ENCODE assay signal across 24 cellular contexts in genomic region chr9:110997847-110998246, GRCh38. TPM values are rescaled to one million over a fixed set of nuclear protein-coding genes. Genes with fewer than 3 reads are reported as not detected.
A peak's percentile ranks its signal among the peaks of the same experiment; 100 is the strongest.
DNase-seq lines count a peak whose midpoint lies in the region; ATAC-seq, FAIRE-seq and TF ChIP-seq lines count a peak whose summit lies in the region.
"Had no signal": no experiment of that assay in that cellular context is flagged by ENCODE, and none has a peak within 500 bp of the region (broad histone marks: within the 10 kb centered on the region; RNA-seq: fewer than 3 reads in every experiment).

No MANE protein-coding gene starts in this region.

- no peak overlapping the region for H2BK12ac ChIP-seq in H9 (ENCODE audit: insufficient read length, low read depth, low read length)

- 0 out of 2 replicates have a peak, but pooled peaks cover 4% of the 10 kb centered on the region for H3K36me3 ChIP-seq in GM23248 (ENCODE audit: low read depth)
- H3K36me3 ChIP-seq in astrocyte (ENCODE audit: insufficient read depth, low read length) = no peaks in the 10 kb centered on the region
- H3K36me3 ChIP-seq in suprapubic skin = no peaks in the 10 kb centered on the region
- H3K36me3 ChIP-seq: tibial artery, WERI-Rb-1 had no signal

- no peaks in the 10 kb centered on the region for H3K9me3 Mint-ChIP-seq in astrocyte (ENCODE audit: unreplicated experiment)
- H3K9me3 Mint-ChIP-seq in H9 = no peaks in the 10 kb centered on the region
- H3K9me3 Mint-ChIP-seq: activated CD4-positive, alpha-beta T cell treated with anti-CD3 and anti-CD28 coated beads, Interleukin-2, amount 10 ng/mL, durations not matched to agents 7 days and 5 days had no signal

- no peak overlapping the region for H3K4ac ChIP-seq in H9 (ENCODE audit: low read depth, low read length)

- H3K14ac ChIP-seq in H9 (ENCODE audit: insufficient read depth, low read length) = no peak overlapping the region

- TF ChIP-seq CTCF in astrocyte (IDR thresholded peaks at IDR 0.05; ENCODE audit: insufficient read depth, low read depth, low read length) (no peak), suprapubic skin (IDR thresholded peaks at IDR 0.05) (no peak), H9 (conservative IDR thresholded peaks at IDR 0.05) (no peak)

- H4K91ac ChIP-seq in H9 (ENCODE audit: insufficient read length, low read depth, low read length) = no peak overlapping the region

- H3K9ac ChIP-seq in GM23248 (peak overlapping the region; percentile 13; the same call in 1 of the 2 replicates), astrocyte (ENCODE audit: low read length) (no peak overlapping the region), H9 (ENCODE audit: extremely low read depth, insufficient read length, low read length) (no peak overlapping the region)

- H3K23ac ChIP-seq in H9 (ENCODE audit: insufficient read length, low read depth, low read length) = no peak overlapping the region

- peak overlapping the region; percentile 37 for H3K4me2 ChIP-seq in GM23248 (ENCODE audit: unreplicated experiment)
- no peak overlapping the region for H3K4me2 ChIP-seq in astrocyte (ENCODE audit: low read length)
- H3K4me2 ChIP-seq in H9 (ENCODE audit: insufficient read depth, insufficient read length, low read length) = no peak overlapping the region

- no peak overlapping the region for H2AFZ ChIP-seq in GM23248
- H2AFZ ChIP-seq in astrocyte (ENCODE audit: low read depth, low read length) = no peak overlapping the region
- no peak overlapping the region for H2AFZ ChIP-seq in H9 (ENCODE audit: low read length)

- FAIRE-seq in astrocyte (lab: Jason Lieb, UNC) = no peak
- FAIRE-seq: colon, D721Med had no signal

- H3K23me2 ChIP-seq in H9 (ENCODE audit: insufficient read length, low read depth, low read length, poor library complexity, severe bottlenecking) = no peaks in the 10 kb centered on the region

- H3K9me3 ChIP-seq in GM23248 (ENCODE audit: low read depth) (no peaks in the 10 kb centered on the region), astrocyte (ENCODE audit: insufficient read depth, low read depth, low read length) (no peaks in the 10 kb centered on the region), suprapubic skin (no peaks in the 10 kb centered on the region), H9 (ENCODE audit: control insufficient read depth, low read depth, low read length) (no peaks in the 10 kb centered on the region)
- H3K9me3 ChIP-seq: tibial artery had no signal

- no peak overlapping the region for H2AK5ac ChIP-seq in H9 (ENCODE audit: insufficient read length, low read length)

- H3K79me1 ChIP-seq in H9 (ENCODE audit: insufficient read depth, low read depth, low read length, poor library complexity, severe bottlenecking) = no peaks in the 10 kb centered on the region

- H3K79me2 ChIP-seq in GM23248 (ENCODE audit: insufficient read depth) = peaks cover 99% of the 10 kb centered on the region
- peaks cover 15% of the 10 kb centered on the region for H3K79me2 ChIP-seq in astrocyte (ENCODE audit: insufficient read depth, low read length)
- H3K79me2 ChIP-seq in H9 (ENCODE audit: insufficient read depth, low read length) = no peaks in the 10 kb centered on the region

- no peak for ATAC-seq in HG02798 (IDR thresholded peaks at IDR 0.05; ENCODE audit: poor library complexity, unreplicated experiment)
- ATAC-seq: stimulated activated effector memory CD8-positive, alpha-beta T cell treated with anti-CD3 and anti-CD28 coated beads, Interleukin-12 subunit alpha, Interleukin-12 subunit beta, amount 100 ng/mL, for 72 hours had no signal

- H2BK120ac ChIP-seq in H9 (ENCODE audit: low read depth, low read length, poor library complexity, severe bottlenecking) = no peak overlapping the region

- H3K27ac ChIP-seq in GM23248 = peak overlapping the region; percentile 64
- no peak overlapping the region for H3K27ac ChIP-seq in astrocyte (ENCODE audit: low read depth, low read length)
- H3K27ac ChIP-seq in suprapubic skin = peak overlapping the region; percentile 68
- H3K27ac ChIP-seq in H9 (ENCODE audit: insufficient read length, low read depth, low read length) = no peak overlapping the region
- H3K27ac ChIP-seq: WERI-Rb-1 had no signal

- in situ Hi-C loops in GM23248 (cut with MboI) = no loop called here

- no peak overlapping the region for H3K56ac ChIP-seq in H9 (ENCODE audit: insufficient read length, low read depth, low read length)

- H3K4me3 ChIP-seq in GM23248 (no peak overlapping the region), astrocyte (ENCODE audit: insufficient read depth, low read depth, low read length) (no peak overlapping the region), suprapubic skin (no peak overlapping the region)
- H3K4me3 ChIP-seq: skin epidermis, tibial artery had no signal

- no peak overlapping the region for H2BK15ac ChIP-seq in H9 (ENCODE audit: low read depth, low read length)

- H3K4me1 ChIP-seq in GM23248 (ENCODE audit: insufficient read depth) = peaks cover 60% of the 10 kb centered on the region
- no peaks in the 10 kb centered on the region for H3K4me1 ChIP-seq in astrocyte (ENCODE audit: insufficient read depth, low read length)
- peaks cover 37% of the 10 kb centered on the region for H3K4me1 ChIP-seq in suprapubic skin
- no peaks in the 10 kb centered on the region for H3K4me1 ChIP-seq in H9 (ENCODE audit: insufficient read depth, low read length)

- H3T11ph ChIP-seq in H9 (ENCODE audit: low read length) = no peak overlapping the region

- no peak overlapping the region for H3K18ac ChIP-seq in H9 (ENCODE audit: insufficient read length, low read depth, low read length)

- H3K27me3 Mint-ChIP-seq in astrocyte (ENCODE audit: low read depth, unreplicated experiment) (no peaks in the 10 kb centered on the region), H9 (ENCODE audit: low read depth) (no peaks in the 10 kb centered on the region)
- H3K27me3 Mint-ChIP-seq: activated CD4-positive, alpha-beta T cell treated with anti-CD3 and anti-CD28 coated beads, Interleukin-2, amount 10 ng/mL, durations not matched to agents 7 days and 5 days had no signal

- DNase-seq in GM23248 (peak; percentile 88), astrocyte (ENCODE audit: low read depth) (peak; percentile 18), fibroblast of the conjunctiva (ENCODE audit: low read depth) (peak; percentile 61), suprapubic skin (ENCODE audit: low spot score in 2 of 2) (no peak), H9 (no peak), D341Med (ENCODE audit: low spot score) (no peak)
- no peak for DNase-seq in central memory CD4-positive, alpha-beta T cell
- DNase-seq: activated CD4-positive, alpha-beta T cell treated with anti-CD3 and anti-CD28 coated beads, Interleukin-2, amount 10 ng/mL, durations not matched to agents 7 days and 5 days; C1 segment of cervical spinal cord; immature natural killer cell; KG1; NCI-H1694 treated with DMSO at 0.1 percent for 48 hours; NCI-H526 treated with DMSO at 0.1 percent for 48 hours; RPMI8226; stimulated activated CD4-positive, alpha-beta T cell treated with anti-CD3 and anti-CD28 coated beads, Interleukin-1b, Interleukin-23, amount 100 ng/mL, for 48 hours; tibial artery; WERI-Rb-1 had no signal

- peaks cover 45% of the 10 kb centered on the region for H3F3A ChIP-seq in GM23248 (ENCODE audit: insufficient read depth)

- no peak overlapping the region for H4K8ac ChIP-seq in H9 (replicated peaks; ENCODE audit: insufficient read length, low read depth, low read length)

- no peak overlapping the region for H3K4me3 Mint-ChIP-seq in astrocyte (ENCODE audit: unreplicated experiment)
- no peak overlapping the region for H3K4me3 Mint-ChIP-seq in H9
- H3K4me3 Mint-ChIP-seq: activated CD4-positive, alpha-beta T cell treated with anti-CD3 and anti-CD28 coated beads, Interleukin-2, amount 10 ng/mL, durations not matched to agents 7 days and 5 days; activated naive CD8-positive, alpha-beta T cell; immature natural killer cell; stimulated activated effector memory CD8-positive, alpha-beta T cell treated with anti-CD3 and anti-CD28 coated beads, Interleukin-12 subunit alpha, Interleukin-12 subunit beta, amount 100 ng/mL, for 72 hours had no signal

- H3K27ac Mint-ChIP-seq in astrocyte (ENCODE audit: unreplicated experiment) = no peak overlapping the region
- H3K27ac Mint-ChIP-seq in H9 = no peak overlapping the region
- H3K27ac Mint-ChIP-seq: activated CD4-positive, alpha-beta T cell treated with anti-CD3 and anti-CD28 coated beads, Interleukin-2, amount 10 ng/mL, durations not matched to agents 7 days and 5 days; activated naive CD8-positive, alpha-beta T cell; immature natural killer cell; stimulated activated effector memory CD8-positive, alpha-beta T cell treated with anti-CD3 and anti-CD28 coated beads, Interleukin-12 subunit alpha, Interleukin-12 subunit beta, amount 100 ng/mL, for 72 hours had no signal

- no peak overlapping the region for H4K5ac ChIP-seq in H9 (ENCODE audit: insufficient read length, low read depth, low read length)

- H3K4me1 Mint-ChIP-seq in astrocyte (ENCODE audit: low read depth, unreplicated experiment) (peaks cover 25% of the 10 kb centered on the region), H9 (peaks cover 9% of the 10 kb centered on the region in 2 experiments)
- H3K4me1 Mint-ChIP-seq: activated CD4-positive, alpha-beta T cell treated with anti-CD3 and anti-CD28 coated beads, Interleukin-2, amount 10 ng/mL, durations not matched to agents 7 days and 5 days; stimulated activated effector memory CD8-positive, alpha-beta T cell treated with anti-CD3 and anti-CD28 coated beads, Interleukin-12 subunit alpha, Interleukin-12 subunit beta, amount 100 ng/mL, for 72 hours had no signal

- no peak for TF ChIP-seq POLR2A in suprapubic skin (IDR thresholded peaks at IDR 0.05)

- H2BK5ac ChIP-seq in H9 (ENCODE audit: insufficient read length, low read length) = no peak overlapping the region

- H4K20me1 ChIP-seq in GM23248 (ENCODE audit: insufficient read depth) (no peaks in the 10 kb centered on the region), astrocyte (ENCODE audit: insufficient read depth, low read length) (no peaks in the 10 kb centered on the region), H9 (ENCODE audit: control insufficient read depth, insufficient read depth, insufficient read length) (no peaks in the 10 kb centered on the region)

- H3K36me3 Mint-ChIP-seq in astrocyte (ENCODE audit: low read depth, unreplicated experiment) (no peaks in the 10 kb centered on the region), H9 (ENCODE audit: insufficient read depth in 1 of 3, low read depth in 3 of 3) (no peaks in the 10 kb centered on the region)
- H3K36me3 Mint-ChIP-seq: activated naive CD8-positive, alpha-beta T cell; immature natural killer cell; stimulated activated effector memory CD8-positive, alpha-beta T cell treated with anti-CD3 and anti-CD28 coated beads, Interleukin-12 subunit alpha, Interleukin-12 subunit beta, amount 100 ng/mL, for 72 hours had no signal

- H2BK20ac ChIP-seq in H9 (ENCODE audit: low read depth, low read length, poor library complexity, severe bottlenecking) = no peak overlapping the region

- TF ChIP-seq EP300 in suprapubic skin (IDR thresholded peaks at IDR 0.05) = no peak

- no peaks in the 10 kb centered on the region for H3K9me2 ChIP-seq in GM23248 (ENCODE audit: insufficient read depth)

- WGBS in GM23248 (ENCODE audit: low coverage in 1 of 2, low lambda C conversion rate in 2 of 2, missing lambda C conversion rate in 2 of 2), 2 experiments = 56 to 64% methylated on average over 1 of the region's 1 CpG
- WGBS in suprapubic skin = 87% methylated on average over 1 of the region's 1 CpG
- no CpG with 5 or more reads among the region's 1 CpG for WGBS in H9 (ENCODE audit: extremely low coverage, insufficient read length, low lambda C conversion rate)

- H3K27me3 ChIP-seq in GM23248 (replicated peaks; ENCODE audit: insufficient read depth) (no peaks in the 10 kb centered on the region), astrocyte (ENCODE audit: insufficient read depth, low read length) (no peaks in the 10 kb centered on the region), suprapubic skin (no peaks in the 10 kb centered on the region), H9 (ENCODE audit: insufficient read depth, low read length) (no peaks in the 10 kb centered on the region)
- H3K27me3 ChIP-seq: tibial artery had no signal

RNA-seq across cellular contexts. Expression of gene LPAR1, which starts 40.4 kb away (rescaled TPM):
- total RNA-seq in GM23248 (2014; rRNA removed; shearing (Covaris generic)) = 90.3 and 90.8 TPM in 2 replicates
- polyA plus RNA-seq in GM23248 (2016; fragmentation: Nextera tagmentation; extraction: Ambion mirVana) = 40.1 and 45.7 TPM in 2 replicates
- 11.5 and 12.7 TPM in 2 replicates for total RNA-seq in astrocyte
- total RNA-seq in suprapubic skin = 10 to 100 TPM; 16.2 to 65.8 (median 23.5) TPM
- total RNA-seq in H9 (2021) = 0.99 and 1.3 TPM in 2 replicates
- total RNA-seq: activated CD4-positive, alpha-beta T cell treated with anti-CD3 and anti-CD28 coated beads, Interleukin-2, amount 10 ng/mL, durations not matched to agents 7 days and 5 days; lung microvascular endothelial cell had no signal

Comparison
In these comparisons a context has a peak if more than half of its experiments do, and no peak if none do; other contexts are left out.
1. DNase-seq: peak in GM23248 (single experiment), astrocyte (single experiment) and fibroblast of the conjunctiva (single experiment); none in suprapubic skin (0 of 2), H9 (single experiment), D341Med (single experiment) and central memory CD4-positive, alpha-beta T cell (single experiment).
2. H3K27ac ChIP-seq: peak in GM23248 (single experiment) and suprapubic skin (single experiment); none in astrocyte (single experiment) and H9 (single experiment).